ENCODE assay signal across 1 cellular context in the genomic region with DNA sequence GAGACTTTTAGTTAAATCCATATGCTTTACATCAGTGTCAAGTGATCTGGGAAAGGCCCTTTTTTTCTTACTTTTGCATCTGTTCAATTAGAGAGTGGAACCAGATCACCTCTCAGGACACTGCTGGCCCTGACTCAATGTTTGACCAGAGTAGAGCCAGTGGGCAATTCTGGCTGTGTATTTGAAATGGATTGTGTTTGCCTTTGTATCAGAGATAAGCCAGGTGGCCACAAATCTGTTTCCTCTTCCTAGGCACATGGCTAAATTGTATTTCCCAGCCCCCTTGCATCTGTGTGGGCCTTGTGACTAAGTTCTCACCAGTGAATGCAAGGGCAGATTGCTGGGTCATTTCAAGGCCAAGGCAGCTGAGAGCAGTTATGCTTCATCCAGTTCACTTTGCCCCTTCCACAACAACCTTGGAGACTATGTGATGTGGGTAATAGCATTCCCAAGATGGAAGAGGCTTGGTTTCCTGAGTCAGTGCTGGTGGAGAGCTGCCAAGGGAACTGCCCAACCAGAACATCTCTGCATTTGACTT.
TF ChIP-seq lines count a peak whose summit lies in the region.

No MANE protein-coding gene starts in this region.

TF ChIP-seq in SK-N-SH treated with all-trans-retinoic acid at 6 μM for 48 hours, 23 proteins besides CTCF, POLR2A, EP300 and RAD21 (continued from another document):
- TF ChIP-seq GLIS3 (CRISPR knock-in tag; IDR thresholded peaks at IDR 0.05): no peak
TF ChIP-seq in SK-N-SH treated with all-trans-retinoic acid at 6 μM for 48 hours: peak in this region for 3.
